ENCODE assay signal across 21 cellular contexts in the genomic region with DNA sequence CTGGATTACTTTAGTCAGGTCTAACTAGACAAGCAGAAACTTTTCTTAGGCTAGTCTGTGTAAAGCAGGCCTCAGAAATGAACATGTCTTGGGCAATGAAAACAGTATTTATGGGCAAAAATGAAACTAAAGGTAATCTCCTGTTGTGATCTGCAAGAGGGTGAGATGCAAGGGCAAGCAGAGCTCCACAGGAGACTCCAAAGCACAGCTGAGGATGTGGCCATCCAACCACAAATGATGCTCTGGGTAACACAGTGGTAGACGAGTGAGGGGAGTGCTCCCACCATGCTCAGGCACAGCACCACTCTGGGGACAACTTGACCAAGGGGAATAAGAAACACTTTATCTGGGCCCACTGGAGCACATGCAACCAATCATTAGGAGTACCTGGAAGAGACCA. TPM values are rescaled to one million over a fixed set of nuclear protein-coding genes. Genes with fewer than 3 reads are reported as not detected.
"Had no signal": no experiment of that assay in that cellular context is flagged by ENCODE, and none has a peak within 500 bp of the region (broad histone marks: within the 10 kb centered on the region; RNA-seq: fewer than 3 reads in every experiment).

No MANE protein-coding gene starts in this region.

RNA-seq across cellular contexts. Expression of a gene that starts 0.7 kb away (rescaled TPM):
- total RNA-seq: activated B cell treated with CpG ODN at 0.5 μM for 24 hours; activated CD8-positive, alpha-beta memory T cell treated with anti-CD3 and anti-CD28 coated beads for 36 hours; activated CD8-positive, alpha-beta T cell treated with anti-CD3 and anti-CD28 coated beads for 36 hours; activated naive CD4-positive, alpha-beta T cell treated with anti-CD3 and anti-CD28 coated beads, Interleukin-2, amount 50 U/mL, for 72 hours; adrenal gland; aorta; breast epithelium; chondrocyte; dermis blood vessel endothelial cell; endothelial cell of umbilical vein; esophagus squamous epithelium; fibroblast of lung; fibroblast of villous mesenchyme; gastroesophageal sphincter; glomerular endothelial cell; heart right ventricle; hepatocyte; T-helper 1 cell treated with Interleukin-12 subunit alpha and Interleukin-12 subunit beta and Interleukin-4 antibody, amounts not matched to agents 30 ng/mL and 1 ng/mL, for 36 hours; T-helper 2 cell treated with Interferon-gamma antibody and Interleukin-4, amounts not matched to agents 100 ng/mL and 5 ng/mL, for 36 hours had no signal
- polyA plus RNA-seq: aorta, endothelial cell of umbilical vein, esophagus, fibroblast of lung, hepatocyte had no signal

RNA-seq across cellular contexts. Expression of a gene that starts 47.7 kb away (rescaled TPM):
- total RNA-seq: activated B cell treated with CpG ODN at 0.5 μM for 24 hours; activated CD8-positive, alpha-beta memory T cell treated with anti-CD3 and anti-CD28 coated beads for 36 hours; activated CD8-positive, alpha-beta T cell treated with anti-CD3 and anti-CD28 coated beads for 36 hours; activated naive CD4-positive, alpha-beta T cell treated with anti-CD3 and anti-CD28 coated beads, Interleukin-2, amount 50 U/mL, for 72 hours; adrenal gland; aorta; breast epithelium; cardiac septum; chondrocyte; dermis blood vessel endothelial cell; endothelial cell of umbilical vein; esophagus squamous epithelium; fibroblast of lung; fibroblast of villous mesenchyme; gastroesophageal sphincter; glomerular endothelial cell; heart right ventricle; hepatocyte; T-helper 1 cell treated with Interleukin-12 subunit alpha and Interleukin-12 subunit beta and Interleukin-4 antibody, amounts not matched to agents 30 ng/mL and 1 ng/mL, for 36 hours; T-helper 2 cell treated with Interferon-gamma antibody and Interleukin-4, amounts not matched to agents 100 ng/mL and 5 ng/mL, for 36 hours had no signal
- polyA plus RNA-seq: adrenal gland, aorta, endothelial cell of umbilical vein, esophagus, fibroblast of lung, heart right ventricle, hepatocyte had no signal
